Comparison of ENCODE assay signal across 17 cellular contexts in the genomic region with DNA sequence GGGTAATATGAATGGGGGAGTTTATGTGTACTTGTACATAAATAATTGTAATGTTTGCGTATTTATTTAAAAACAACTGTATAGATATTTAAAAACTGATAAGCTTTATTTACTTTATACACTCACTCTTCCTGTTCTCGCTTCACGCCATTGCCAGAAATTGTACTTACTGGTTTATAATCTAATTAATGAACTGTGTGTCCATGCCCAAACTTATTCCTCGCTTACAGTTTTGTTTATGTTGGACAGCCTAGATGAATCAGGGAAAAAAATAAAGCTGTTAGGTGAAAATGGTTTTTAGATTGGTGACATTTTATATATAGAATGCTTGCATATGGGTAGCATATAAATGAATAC. TPM values are rescaled to one million over a fixed set of nuclear protein-coding genes. Genes with fewer than 3 reads are reported as not detected.
DNase-seq lines count a peak whose midpoint lies in the region; ATAC-seq and TF ChIP-seq lines count a peak whose summit lies in the region.
"Had no signal": no experiment of that assay in that cellular context is flagged by ENCODE, and none has a peak within 500 bp of the region (broad histone marks: within the 10 kb centered on the region; RNA-seq: fewer than 3 reads in every experiment).

No MANE protein-coding gene starts in this region.

- H3K4me1 Mint-ChIP-seq in chondrocyte (ENCODE audit: low read depth) (peaks cover 29% of the 10 kb centered on the region), mesothelial cell of epicardium (peaks cover 45% of the 10 kb centered on the region)

- H3K27me3 Mint-ChIP-seq in chondrocyte (ENCODE audit: low read depth) (no peaks in the 10 kb centered on the region), mesothelial cell of epicardium (ENCODE audit: low read depth) (no peaks in the 10 kb centered on the region)
- H3K27me3 Mint-ChIP-seq: CD4-positive, alpha-beta T cell had no signal

- H3K4me3 Mint-ChIP-seq in chondrocyte (ENCODE audit: unreplicated experiment) (no peak overlapping the region), mesothelial cell of epicardium (no peak overlapping the region)
- H3K4me3 Mint-ChIP-seq: CD4-positive, alpha-beta T cell had no signal

- H3K27ac ChIP-seq in SK-N-MC (peak overlapping the region; percentile 81), heart left ventricle (no peak overlapping the region)
- H3K27ac ChIP-seq: Peyer's patch had no signal

- H3K36me3 Mint-ChIP-seq in chondrocyte (ENCODE audit: low read depth): peaks cover 4% of the 10 kb centered on the region
- peaks cover 6% of the 10 kb centered on the region for H3K36me3 Mint-ChIP-seq in mesothelial cell of epicardium

- H3K27ac Mint-ChIP-seq in chondrocyte (ENCODE audit: unreplicated experiment) (peak overlapping the region; percentile 39), mesothelial cell of epicardium (peak overlapping the region; percentile 47)
- H3K27ac Mint-ChIP-seq: CD4-positive, alpha-beta T cell had no signal

- TF ChIP-seq POLR2A in heart left ventricle (IDR thresholded peaks at IDR 0.05): no peak

- peak overlapping the region; percentile 24 for H3K9ac ChIP-seq in SK-N-MC (ENCODE audit: insufficient read length)

- ATAC-seq in SK-N-SH treated with all-trans-retinoic acid at 6 μM for 48 hours: no peak
- ATAC-seq in heart left ventricle: no peak

- 82 to 93% (median 87%) methylated on average over 4 of the region's 4 CpGs for WGBS in heart left ventricle, 4 donors

- H3K9me3 Mint-ChIP-seq in chondrocyte (ENCODE audit: low read depth) (no peaks in the 10 kb centered on the region), mesothelial cell of epicardium (no peaks in the 10 kb centered on the region)
- H3K9me3 Mint-ChIP-seq: CD4-positive, alpha-beta T cell had no signal

- H3K27me3 ChIP-seq in heart left ventricle: no peaks in the 10 kb centered on the region
- H3K27me3 ChIP-seq: MG63, Peyer's patch had no signal

- intact Hi-C loops in heart left ventricle (cut with DNase I): no loop called here

- H3K4me1 ChIP-seq in heart left ventricle: peaks cover 0 to 17% (median 6%) of the 10 kb centered on the region in 12 donors
- H3K4me1 ChIP-seq: Peyer's patch had no signal

- TF ChIP-seq CTCF in chondrocyte (IDR thresholded peaks at IDR 0.05): no peak
- no peak for TF ChIP-seq CTCF in mesothelial cell of epicardium (IDR thresholded peaks at IDR 0.05; ENCODE audit: unreplicated experiment)
- no peak for TF ChIP-seq CTCF in heart left ventricle (IDR thresholded peaks at IDR 0.05)

- DNase-seq in Daoy (ENCODE audit: low read depth) (peak; percentile 2), SK-N-MC (ENCODE audit: low read depth, low spot score) (no peak), chondrocyte (ENCODE audit: low spot score) (no peak), mesothelial cell of epicardium (ENCODE audit: low spot score in 2 of 2, unreplicated experiment in 2 of 2) (no peak), SKM-1 (lab: John Stamatoyannopoulos, UW; ENCODE audit: unreplicated experiment) (no peak), COLO829 (ENCODE audit: low spot score) (no peak), heart left ventricle (no peak)
- DNase-seq: ACHN; CD4-positive, alpha-beta T cell; KBM-7; MG63; NCI-H1105; NCI-H1694 treated with DMSO at 0.1 percent for 48 hours; NCI-H446; Peyer's patch; Right ventricle myocardium superior had no signal

- H3K9me3 ChIP-seq in SK-N-MC (ENCODE audit: low read depth, low read length) (no peaks in the 10 kb centered on the region), heart left ventricle (no peaks in the 10 kb centered on the region)
- H3K9me3 ChIP-seq: MG63, Peyer's patch had no signal

- H3K4me3 ChIP-seq in SK-N-MC (peak overlapping the region; percentile 71), heart left ventricle (no peak overlapping the region)
- H3K4me3 ChIP-seq: MG63, Peyer's patch had no signal

- H3K36me3 ChIP-seq in SK-N-MC (ENCODE audit: insufficient read depth, low read length) (0 out of 2 replicates have a peak, but pooled peaks cover 8% of the 10 kb centered on the region), heart left ventricle (peaks cover 0 to 4% (median 0%) of the 10 kb centered on the region in 9 donors)

TF ChIP-seq in SK-N-SH treated with all-trans-retinoic acid at 6 μM for 48 hours, 23 proteins besides CTCF, POLR2A, EP300 and RAD21:
- TF ChIP-seq CSDC2 (CRISPR knock-in tag; IDR thresholded peaks at IDR 0.05): no peak
- TF ChIP-seq ESRRG (CRISPR knock-in tag; IDR thresholded peaks at IDR 0.05): no peak
- no peak for TF ChIP-seq OSR1 (CRISPR knock-in tag; IDR thresholded peaks at IDR 0.05)
- TF ChIP-seq TCF4 (CRISPR knock-in tag; IDR thresholded peaks at IDR 0.05; ENCODE audit: borderline replicate concordance): no peak
- TF ChIP-seq, protein P1, sequence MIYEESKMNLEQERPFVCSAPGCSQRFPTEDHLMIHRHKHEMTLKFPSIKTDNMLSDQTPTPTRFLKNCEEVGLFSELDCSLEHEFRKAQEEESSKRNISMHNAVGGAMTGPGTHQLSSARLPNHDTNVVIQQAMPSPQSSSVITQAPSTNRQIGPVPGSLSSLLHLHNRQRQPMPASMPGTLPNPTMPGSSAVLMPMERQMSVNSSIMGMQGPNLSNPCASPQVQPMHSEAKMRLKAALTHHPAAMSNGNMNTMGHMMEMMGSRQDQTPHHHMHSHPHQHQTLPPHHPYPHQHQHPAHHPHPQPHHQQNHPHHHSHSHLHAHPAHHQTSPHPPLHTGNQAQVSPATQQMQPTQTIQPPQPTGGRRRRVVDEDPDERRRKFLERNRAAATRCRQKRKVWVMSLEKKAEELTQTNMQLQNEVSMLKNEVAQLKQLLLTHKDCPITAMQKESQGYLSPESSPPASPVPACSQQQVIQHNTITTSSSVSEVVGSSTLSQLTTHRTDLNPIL (CRISPR knock-in tag; IDR thresholded peaks at IDR 0.05; ENCODE audit: low read depth): no peak
- no peak for TF ChIP-seq GLIS3 (CRISPR knock-in tag; IDR thresholded peaks at IDR 0.05)
- TF ChIP-seq SNAI2 (CRISPR knock-in tag; IDR thresholded peaks at IDR 0.05): no peak
- TF ChIP-seq POU6F1 (CRISPR knock-in tag; IDR thresholded peaks at IDR 0.05; ENCODE audit: borderline replicate concordance, low read depth): no peak
- TF ChIP-seq ZC3H10 (CRISPR knock-in tag; IDR thresholded peaks at IDR 0.05): no peak
- no peak for TF ChIP-seq TOX (CRISPR knock-in tag; IDR thresholded peaks at IDR 0.05; ENCODE audit: borderline replicate concordance)
- no peak for TF ChIP-seq BACH2 (CRISPR knock-in tag; IDR thresholded peaks at IDR 0.05; ENCODE audit: borderline replicate concordance)
- no peak for TF ChIP-seq RARB (CRISPR knock-in tag; IDR thresholded peaks at IDR 0.05)
- TF ChIP-seq CSRNP3 (CRISPR knock-in tag; IDR thresholded peaks at IDR 0.05): no peak
- TF ChIP-seq ZNF8 (CRISPR knock-in tag; IDR thresholded peaks at IDR 0.05): no peak

RNA-seq across cellular contexts. Expression of gene AATF, which starts 30.8 kb away (rescaled TPM):
- total RNA-seq in Daoy (2014; rRNA removed; shearing (Covaris generic)): 79.8 and 106 TPM in 2 replicates
- total RNA-seq in chondrocyte (32.5 to 38.5 TPM (median 34.0 TPM) in 3 replicates), mesothelial cell of epicardium (31.3 to 36.2 TPM (median 33.9 TPM) in 3 replicates), heart left ventricle (10 to 100 TPM; 15.2 to 34.8 (median 28.9) TPM)
- 10 to 100 TPM; 15.8 to 51.6 TPM for polyA plus RNA-seq in heart left ventricle

RNA-seq across cellular contexts. Expression of gene LHX1, which starts 42.3 kb away (rescaled TPM):
- 8.6 and 17.1 TPM in 2 replicates for total RNA-seq in Daoy (2014; rRNA removed; shearing (Covaris generic))
- total RNA-seq in chondrocyte (not detected in 3 replicates), mesothelial cell of epicardium (not detected in 3 replicates), heart left ventricle (not detected)
- polyA plus RNA-seq in heart left ventricle: not detected
- total RNA-seq: CD4-positive, alpha-beta T cell; Peyer's patch; Right ventricle myocardium superior had no signal
